In genomic region chr7:151083824-151084160, GRCh38 we compare ENCODE assay signal across 1 cellular context.
TF ChIP-seq lines count a peak whose summit lies in the region.

No MANE protein-coding gene starts in this region.

TF ChIP-seq in HepG2, 621 proteins besides CTCF, POLR2A, EP300 and RAD21:
- TF ChIP-seq ZMYM2 (CRISPR knock-in tag; IDR thresholded peaks at IDR 0.05) (no peak), ZNF138 (CRISPR knock-in tag; IDR thresholded peaks at IDR 0.05; ENCODE audit: low read depth) (no peak), KMT2B (CRISPR knock-in tag; IDR thresholded peaks at IDR 0.05) (no peak), ZNF790 (CRISPR knock-in tag; IDR thresholded peaks at IDR 0.05; ENCODE audit: borderline replicate concordance) (no peak), ZNF207 (IDR thresholded peaks at IDR 0.05; ENCODE audit: borderline replicate concordance) (no peak), ASH2L (IDR thresholded peaks at IDR 0.05; ENCODE audit: insufficient read length, low read depth, low read length) (no peak), POGK (CRISPR knock-in tag; conservative IDR thresholded peaks at IDR 0.05) (no peak), ZNF800 (CRISPR knock-in tag; IDR thresholded peaks at IDR 0.05) (no peak), NCOA2 (CRISPR knock-in tag; IDR thresholded peaks at IDR 0.05) (no peak), SKI (IDR thresholded peaks at IDR 0.05; ENCODE audit: partially characterized antibody) (no peak), NFE2 (CRISPR knock-in tag; IDR thresholded peaks at IDR 0.05) (no peak), ARNT2 (CRISPR knock-in tag; IDR thresholded peaks at IDR 0.05; ENCODE audit: low read depth) (no peak), ZNF740 (CRISPR knock-in tag; IDR thresholded peaks at IDR 0.05) (no peak), ZNF407 (CRISPR knock-in tag; IDR thresholded peaks at IDR 0.05; ENCODE audit: not compliant biosample characterization) (no peak), SATB2 (CRISPR knock-in tag; IDR thresholded peaks at IDR 0.05) (no peak), TRAFD1 (CRISPR knock-in tag; IDR thresholded peaks at IDR 0.05; ENCODE audit: borderline replicate concordance) (no peak)
